In the genomic region with DNA sequence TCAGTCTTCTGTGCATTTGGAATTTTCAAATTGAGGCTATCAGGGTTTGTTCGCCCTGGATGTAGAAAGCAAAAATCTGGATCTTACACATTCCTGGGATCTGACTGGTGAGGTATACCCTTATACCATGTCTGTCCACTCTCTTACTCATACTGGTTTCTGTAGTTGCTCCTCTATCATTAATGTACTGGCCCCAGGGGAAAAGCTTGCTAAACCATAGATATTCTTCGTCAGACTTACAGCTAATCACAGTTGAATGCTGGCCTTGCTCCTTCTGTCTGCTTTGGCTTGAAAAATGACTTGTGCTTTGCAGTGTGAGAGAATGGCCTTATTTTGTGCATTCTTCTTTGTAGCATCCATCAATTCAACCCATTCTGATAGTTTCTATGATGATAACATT, we compare ENCODE assay signal across 16 cellular contexts. TPM values are rescaled to one million over a fixed set of nuclear protein-coding genes. Genes with fewer than 3 reads are reported as not detected.
DNase-seq lines count a peak whose midpoint lies in the region; TF ChIP-seq lines count a peak whose summit lies in the region.
"Had no signal": no experiment of that assay in that cellular context is flagged by ENCODE, and none has a peak within 500 bp of the region (broad histone marks: within the 10 kb centered on the region; RNA-seq: fewer than 3 reads in every experiment).

No MANE protein-coding gene starts in this region.

- H3K27ac ChIP-seq in spleen = no peak overlapping the region
- H3K27ac ChIP-seq: 22Rv1, skin epidermis had no signal

- WGBS in spleen, 5 donors = 92 to 99% (median 93%) methylated on average over 2 of the region's 2 CpGs

- H3K4me1 ChIP-seq in adipocyte (ENCODE audit: control insufficient read depth, insufficient read depth, low read length) = peaks cover 19% of the 10 kb centered on the region
- H3K4me1 ChIP-seq in spleen = peaks cover 0 to 5% (median 0%) of the 10 kb centered on the region in 6 donors

- H3K36me3 ChIP-seq in adipocyte (ENCODE audit: control insufficient read depth, insufficient read depth, low read length, severe bottlenecking) (no peaks in the 10 kb centered on the region), spleen (peaks cover 0 to 10% (median 5%) of the 10 kb centered on the region in 6 donors)

- H3K9me3 ChIP-seq in adipocyte (ENCODE audit: control insufficient read depth, low read length) (no peaks in the 10 kb centered on the region), spleen (no peaks in the 10 kb centered on the region)

- no peaks in the 10 kb centered on the region for H3K27me3 ChIP-seq in adipocyte (replicated peaks; ENCODE audit: control insufficient read depth, insufficient read depth, low read length)
- no peaks in the 10 kb centered on the region for H3K27me3 ChIP-seq in spleen (replicated peaks in 1 of 7)

- TF ChIP-seq POLR2A in spleen (IDR thresholded peaks at IDR 0.05) = no peak

- intact Hi-C loops in spleen (cut with DNase I; ENCODE audit: low total_unique reads) = no loop called here

- H3K4me3 ChIP-seq in adipocyte (ENCODE audit: low read length) = no peak overlapping the region
- H3K4me3 ChIP-seq in fibroblast of villous mesenchyme (ENCODE audit: low read depth, low read length) = no peak overlapping the region
- H3K4me3 ChIP-seq in spleen = no peak overlapping the region
- H3K4me3 ChIP-seq: GM23338, skin epidermis had no signal

- DNase-seq in DMS 273 (lab: John Stamatoyannopoulos, UW; ENCODE audit: unreplicated experiment) (peak; percentile 25), DMS 273 treated with DMSO at 0.1 percent for 48 hours (lab: John Stamatoyannopoulos, UW) (no peak), adipocyte (ENCODE audit: low read depth) (peak; percentile 72), fibroblast of villous mesenchyme (ENCODE audit: low read depth) (peak; percentile 72), HuH-7 (ENCODE audit: low spot score) (no peak), iPS-NIHi11 (ENCODE audit: low spot score) (no peak), spleen (no peak)
- no peak for DNase-seq in activated naive CD4-positive, alpha-beta T cell (lab: John Stamatoyannopoulos, UW)
- DNase-seq: DMS153, left cardiac atrium, naive B cell, NCI-H2227 treated with DMSO at 0.1 percent for 48 hours, OCI-M1 had no signal

- H3K9ac ChIP-seq in adipocyte (ENCODE audit: low read length) = no peak overlapping the region

- no peak for TF ChIP-seq CTCF in fibroblast of villous mesenchyme (IDR thresholded peaks at IDR 0.05; ENCODE audit: insufficient read depth, low read depth, low read length)
- no peak for TF ChIP-seq CTCF in spleen (IDR thresholded peaks at IDR 0.05 in 8 of 11, conservative IDR thresholded peaks at IDR 0.05 in 3 of 11)

RNA-seq across cellular contexts. Expression of a gene that starts 30.5 kb away (rescaled TPM):
- total RNA-seq in fibroblast of villous mesenchyme (22.9 and 28.5 TPM in 2 replicates), spleen (10 to 100 TPM; 14.1 to 30.0 (median 18.6) TPM)
- polyA plus RNA-seq in spleen = 10 to 100 TPM; 13.6 to 18.6 (median 16.6) TPM

Comparison
In these comparisons a context has a peak if more than half of its experiments do, and no peak if none do; other contexts are left out.
1. DNase-seq: peak in DMS 273 (single experiment), adipocyte (single experiment) and fibroblast of villous mesenchyme (single experiment); none in DMS 273 treated with DMSO at 0.1 percent for 48 hours (single experiment), HuH-7 (single experiment), iPS-NIHi11 (single experiment), activated naive CD4-positive, alpha-beta T cell (0 of 4) and spleen (single experiment).